In genomic region chr16:29820730-29821662, GRCh38 we compare ENCODE assay signal across 8 cellular contexts. TPM values are rescaled to one million over a fixed set of nuclear protein-coding genes. Genes with fewer than 3 reads are reported as not detected.
A peak's percentile ranks its signal among the peaks of the same experiment; 100 is the strongest.
DNase-seq lines count a peak whose midpoint lies in the region; ATAC-seq and TF ChIP-seq lines count a peak whose summit lies in the region.

No MANE protein-coding gene starts in this region.

- H3K4me3 ChIP-seq in BLaER1 (peak overlapping the region; percentile 64), ascending aorta (peak overlapping the region; percentile 54 to 76), liver (ENCODE audit: low read depth in 1 of 3, low read length in 3 of 3) (peak overlapping the region; percentile 71 to 96 (median 94))

- H3K4me1 ChIP-seq in BLaER1 = peaks cover 69% of the 10 kb centered on the region
- peaks cover 28 to 51% of the 10 kb centered on the region in 2 donors for H3K4me1 ChIP-seq in ascending aorta
- peaks cover 15 to 57% (median 37%) of the 10 kb centered on the region in 4 donors for H3K4me1 ChIP-seq in liver (ENCODE audit: control insufficient read depth in 4 of 4, insufficient read depth in 4 of 4, low read length in 3 of 4)

- H3K27ac ChIP-seq in BLaER1 = peak overlapping the region; percentile 53
- peak overlapping the region; percentile 90 to 92 for H3K27ac ChIP-seq in ascending aorta
- H3K27ac ChIP-seq in liver (ENCODE audit: low read depth in 1 of 2, low read length in 2 of 2) = peak overlapping the region; percentile 77 to 86
- peak overlapping the region; percentile 59 for H3K27ac ChIP-seq in temporal lobe (ENCODE audit: low read depth, low read length)

- H3K27me3 ChIP-seq in BLaER1 (no peaks in the 10 kb centered on the region), ascending aorta (no peaks in the 10 kb centered on the region), liver (ENCODE audit: control insufficient read depth in 4 of 4, insufficient read depth in 4 of 4, low read length in 3 of 4) (no peaks in the 10 kb centered on the region)

- ATAC-seq in GM19463 (IDR thresholded peaks at IDR 0.05; ENCODE audit: unreplicated experiment) = peak; percentile 46

- peak overlapping the region; percentile 98 for H3K9ac ChIP-seq in BLaER1
- H3K9ac ChIP-seq in liver (ENCODE audit: low read depth in 1 of 2, low read length in 2 of 2) = peak overlapping the region; percentile 58 to 83

- peaks cover 51% of the 10 kb centered on the region for H4K20me1 ChIP-seq in BLaER1

- no peak for TF ChIP-seq CTCF in ascending aorta (IDR thresholded peaks at IDR 0.05)
- TF ChIP-seq CTCF in liver (IDR thresholded peaks at IDR 0.05; ENCODE audit: low read depth, low read length, missing input control) = no peak

- H3K9me3 ChIP-seq in BLaER1 (no peaks in the 10 kb centered on the region), ascending aorta (no peaks in the 10 kb centered on the region), liver (ENCODE audit: control insufficient read depth in 4 of 4, low read length in 3 of 4) (no peaks in the 10 kb centered on the region)

- H3K4me2 ChIP-seq in BLaER1 = peak overlapping the region; percentile 99

- intact Hi-C loops in ascending aorta (cut with DNase I) = loop anchor here (1.0 to 5.0 kb wide), 3 partner anchors 42 to 246 kb away; partner anchors contain the start of genes ALDOA, CDIPT, HIRIP3 and INO80E

- H3K36me3 ChIP-seq in BLaER1 (peaks cover 52% of the 10 kb centered on the region), ascending aorta (peaks cover 0 to 18% of the 10 kb centered on the region in 2 donors), liver (ENCODE audit: control insufficient read depth in 4 of 4, insufficient read depth in 3 of 4, low read depth in 1 of 4, low read length in 3 of 4) (peaks cover 0 to 9% (median 0%) of the 10 kb centered on the region in 4 donors)

- WGBS in liver = 21% methylated on average over 11 of the region's 11 CpGs

- TF ChIP-seq RAD21 in liver (IDR thresholded peaks at IDR 0.05) = peak in 1 of 2 donors; percentile 9

- DNase-seq in NCI-H2171 treated with DMSO at 0.1 percent for 48 hours (lab: John Stamatoyannopoulos, UW) = peak; percentile 31
- DNase-seq in ascending aorta (ENCODE audit: low spot score in 2 of 2) = no peak
- no peak for DNase-seq in KG1 (lab: John Stamatoyannopoulos, UW)
- DNase-seq in retina = no peak

TF ChIP-seq in liver, 16 proteins besides CTCF, POLR2A, EP300 and RAD21:
- TF ChIP-seq JUND (IDR thresholded peaks at IDR 0.05) = no peak
- TF ChIP-seq HNF4G (IDR thresholded peaks at IDR 0.05) = no peak
- TF ChIP-seq HNF4A (conservative IDR thresholded peaks at IDR 0.05) = peak; percentile 36 to 49
- TF ChIP-seq NR2F2 (IDR thresholded peaks at IDR 0.05) = peak; percentile 34
- no peak for TF ChIP-seq EGR1 (IDR thresholded peaks at IDR 0.05; ENCODE audit: low read depth in 2 of 2)
- TF ChIP-seq FOXA2 (IDR thresholded peaks at IDR 0.05) = no peak
- TF ChIP-seq, protein P1, sequence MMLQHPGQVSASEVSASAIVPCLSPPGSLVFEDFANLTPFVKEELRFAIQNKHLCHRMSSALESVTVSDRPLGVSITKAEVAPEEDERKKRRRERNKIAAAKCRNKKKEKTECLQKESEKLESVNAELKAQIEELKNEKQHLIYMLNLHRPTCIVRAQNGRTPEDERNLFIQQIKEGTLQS (IDR thresholded peaks at IDR 0.05) = no peak
- TF ChIP-seq SP1 (IDR thresholded peaks at IDR 0.05) = no peak
- TF ChIP-seq ZBTB33 (IDR thresholded peaks at IDR 0.05) = no peak
- TF ChIP-seq YY1 (IDR thresholded peaks at IDR 0.05) = peak; percentile 19

RNA-seq across cellular contexts. Expression of gene MVP, which starts 0.7 kb away (rescaled TPM):
- total RNA-seq in ascending aorta = 244 TPM
- total RNA-seq in liver = 10 to 100 TPM; 30.7 to 78.4 TPM
- 10 to 100 TPM; 40.1 to 61.4 TPM for polyA plus RNA-seq in liver
- total RNA-seq in temporal lobe = 3.9 TPM

RNA-seq across cellular contexts. Expression of gene PAGR1, which starts 5.0 kb away (rescaled TPM):
- total RNA-seq in ascending aorta = 54.3 TPM
- total RNA-seq in liver = 10 to 100 TPM; 11.1 to 16.9 TPM
- polyA plus RNA-seq in liver = 10 to 100 TPM in 1 of 2 donors, 1 to 10 TPM in 1; 7.3 to 18.7 TPM
- total RNA-seq in temporal lobe = 9.8 TPM

RNA-seq across cellular contexts. Expression of gene PRRT2, which starts 9.0 kb away (rescaled TPM):
- 5.0 TPM for total RNA-seq in ascending aorta
- total RNA-seq in liver = under 1 TPM; 0.09 to 0.59 TPM
- under 1 TPM; 0.16 to 0.28 TPM for polyA plus RNA-seq in liver
- total RNA-seq in temporal lobe = 21.9 TPM

RNA-seq across cellular contexts. Expression of gene MAZ, which starts 14.7 kb away (rescaled TPM):
- total RNA-seq in ascending aorta (146 TPM), liver (100 to 1,000 TPM in 1 of 2 donors, 10 to 100 TPM in 1; 28.4 to 272 TPM), temporal lobe (246 TPM)
- 10 to 100 TPM; 16.0 to 61.7 TPM for polyA plus RNA-seq in liver

RNA-seq across cellular contexts. Expression of gene KIF22, which starts 30.4 kb away (rescaled TPM):
- total RNA-seq in ascending aorta = 28.6 TPM
- total RNA-seq in liver = 10 to 100 TPM; 15.0 to 80.1 TPM
- polyA plus RNA-seq in liver = 10 to 100 TPM; 39.9 to 58.7 TPM
- total RNA-seq in temporal lobe = 24.3 TPM
